ENCODE assay signal across 8 cellular contexts in genomic region chr19:678791-679388, GRCh38. TPM values are rescaled to one million over a fixed set of nuclear protein-coding genes. Genes with fewer than 3 reads are reported as not detected.
DNase-seq lines count a peak whose midpoint lies in the region; ATAC-seq, FAIRE-seq and TF ChIP-seq lines count a peak whose summit lies in the region.

No MANE protein-coding gene starts in this region.

- H3K36me3 ChIP-seq in ACC112 (ENCODE audit: insufficient read depth, low read length) (no peaks in the 10 kb centered on the region), HUES48 (ENCODE audit: control insufficient read depth, insufficient read depth, low read length) (no peaks in the 10 kb centered on the region), GM12878 (ENCODE audit: control insufficient read depth in 2 of 2, insufficient read depth in 2 of 2, low read length in 1 of 2) (no peaks in the 10 kb centered on the region)

- no peak overlapping the region for H3K9ac ChIP-seq in HUES48 (ENCODE audit: low read depth, low read length)
- H3K9ac ChIP-seq in GM12878 (ENCODE audit: control insufficient read depth, insufficient read depth, low read length), result no peak overlapping the region

- peak overlapping the region; percentile 89 for H3K4me2 ChIP-seq in GM12878 (ENCODE audit: control insufficient read depth, insufficient read depth)

- TF ChIP-seq EP300 in GM12878 (IDR thresholded peaks at IDR 0.05; ENCODE audit: borderline replicate concordance in 1 of 2, control insufficient read depth in 1 of 2, low read depth in 2 of 2, low read length in 2 of 2), result no peak

- H3K9me3 ChIP-seq in HUES48 (ENCODE audit: control insufficient read depth, insufficient read depth, low read length) (no peaks in the 10 kb centered on the region), GM12878 (replicated peaks; ENCODE audit: control insufficient read depth, insufficient read depth, low read length) (no peaks in the 10 kb centered on the region)

- H3K4me1 ChIP-seq in ACC112 (ENCODE audit: control insufficient read depth, insufficient read depth, low read length, unreplicated experiment) (peaks cover 22% of the 10 kb centered on the region), HUES48 (ENCODE audit: control insufficient read depth, insufficient read depth, low read length) (peaks cover 5% of the 10 kb centered on the region; the same call in 1 of the 2 replicates), GM12878 (ENCODE audit: control insufficient read depth, insufficient read depth, low read length) (peaks cover 22% of the 10 kb centered on the region)

- BruUV-seq in GM12878 (replicated peaks; lab: Mats Ljungman, UMichigan), result no TSS peak

- H3K4me3 ChIP-seq in ACC112 (ENCODE audit: low read depth, low read length) (peak overlapping the region; percentile 86), HUES48 (ENCODE audit: low read depth, low read length) (peak overlapping the region; percentile 80; the same call in 1 of the 2 replicates), GM12878 (peak overlapping the region; percentile 78)

- RAD21 ChIA-PET in GM12878 (lab: Charles Lee; ENCODE audit: unreplicated experiment), result interaction anchor here (1.5 to 2.0 kb wide), 2 partner anchors 15 to 104 kb away, joined by 4 to 8 read pairs; partner anchors contain the start of gene RNF126

- peak overlapping the region; percentile 85 for H3K27ac Mint-ChIP-seq in mesothelial cell of epicardium

- intact Hi-C loops in GM12878 (cut with micrococcal nuclease; ENCODE audit: unreplicated experiment), result no loop called here

- POLR2A ChIA-PET in GM12878 (lab: Charles Lee), result interaction anchor here (0.8 to 1.9 kb wide), 3 partner anchors 9 to 166 kb away, joined by 3 to 5 read pairs (median 4); no protein-coding TSS in a partner anchor

- no peak; the same call in 1 of the 2 replicates for TF ChIP-seq POLR2A in GM12878 (IDR thresholded peaks at IDR 0.05; ENCODE audit: low read depth, low read length)
- no peak for TF ChIP-seq POLR2A in GM12891 (IDR thresholded peaks at IDR 0.05; ENCODE audit: low read depth, low read length)

- peaks cover 25% of the 10 kb centered on the region for H3K4me1 Mint-ChIP-seq in mesothelial cell of epicardium

- no peak for DNase-seq in GM12878 (ENCODE audit: low read depth, low spot score)
- no peak for DNase-seq in mesothelial cell of epicardium (ENCODE audit: low spot score in 2 of 2, unreplicated experiment in 2 of 2)
- DNase-seq in NCI-H1092 treated with DMSO at 0.1 percent for 48 hours (lab: John Stamatoyannopoulos, UW), result no peak
- no peak for DNase-seq in anterior cingulate cortex (lab: John Stamatoyannopoulos, UW)
- DNase-seq in stimulated activated naive CD4-positive, alpha-beta T cell (lab: John Stamatoyannopoulos, UW), result no peak
- no peak for DNase-seq in GM12891 (ENCODE audit: insufficient read length, low spot score)

- 96% methylated on average over 16 of the region's 16 CpGs for WGBS in GM12878 (ENCODE audit: insufficient coverage, insufficient replicate concordance, low lambda C conversion rate, missing lambda C conversion rate)

- H2AFZ ChIP-seq in ACC112 (ENCODE audit: low read length, unreplicated experiment), result no peak overlapping the region
- H2AFZ ChIP-seq in GM12878 (ENCODE audit: control insufficient read depth, low read depth, low read length), result no peak overlapping the region

- SMC1A ChIA-PET in GM12878 (lab: Charles Lee; ENCODE audit: uncharacterized antibody, unreplicated experiment), result interaction anchor here (0.8 to 1.4 kb wide), 2 partner anchors 44 to 55 kb away, joined by 3 to 5 read pairs; no protein-coding TSS in a partner anchor

- no peaks in the 10 kb centered on the region for H3K9me3 Mint-ChIP-seq in mesothelial cell of epicardium

- peak overlapping the region; percentile 69 for H3K4me3 Mint-ChIP-seq in mesothelial cell of epicardium

- H3K27me3 Mint-ChIP-seq in mesothelial cell of epicardium (ENCODE audit: low read depth), result no peaks in the 10 kb centered on the region

- FAIRE-seq in GM12878 (lab: Jason Lieb, UNC) (no peak), GM12891 (lab: Jason Lieb, UNC) (no peak)

- TF ChIP-seq CTCF in GM12878 (IDR thresholded peaks at IDR 0.05 in 2 of 3, conservative IDR thresholded peaks at IDR 0.05 in 1 of 3; ENCODE audit: control insufficient read depth in 2 of 3, extremely low read depth in 1 of 3, insufficient read depth in 1 of 3, low read depth in 3 of 3, low read length in 3 of 3) (no peak), mesothelial cell of epicardium (IDR thresholded peaks at IDR 0.05; ENCODE audit: unreplicated experiment) (no peak)

- H3K27me3 ChIP-seq in ACC112 (ENCODE audit: insufficient read depth, low read length) (no peaks in the 10 kb centered on the region), HUES48 (ENCODE audit: control insufficient read depth, insufficient read depth, low read length) (peaks cover 16% of the 10 kb centered on the region), GM12878 (replicated peaks in 1 of 2; ENCODE audit: control insufficient read depth in 2 of 2, insufficient read depth in 2 of 2, low read length in 1 of 2) (no peaks in the 10 kb centered on the region)

- H4K20me1 ChIP-seq in GM12878 (ENCODE audit: control insufficient read depth, insufficient read depth), result no peaks in the 10 kb centered on the region; the same call in 1 of the 2 replicates

- H3K79me2 ChIP-seq in ACC112 (ENCODE audit: control insufficient read depth, insufficient read depth, low read length, unreplicated experiment), result peaks cover 23% of the 10 kb centered on the region
- H3K79me2 ChIP-seq in GM12878 (ENCODE audit: control insufficient read depth, insufficient read depth, low read length), result no peaks in the 10 kb centered on the region

- no peak for TF ChIP-seq RAD21 in GM12878 (IDR thresholded peaks at IDR 0.05; ENCODE audit: insufficient read depth, low read depth, low read length)

- CTCF ChIA-PET in GM12878 (lab: Yijun Ruan, JAX), result interaction anchor here (1.0 to 1.3 kb wide), 4 partner anchors 10 to 58 kb away, joined by 3 to 4 read pairs (median 3); no protein-coding TSS in a partner anchor

- no peaks in the 10 kb centered on the region for H3K36me3 Mint-ChIP-seq in mesothelial cell of epicardium

- no peak for ATAC-seq in GM12878

- in situ Hi-C loops in GM12878 (cut with MboI), result no loop called here

- peak overlapping the region; percentile 87 for H3K27ac ChIP-seq in ACC112 (ENCODE audit: low read depth, low read length)
- H3K27ac ChIP-seq in HUES48 (ENCODE audit: low read depth, low read length), result no peak overlapping the region
- no peak overlapping the region for H3K27ac ChIP-seq in GM12878 (ENCODE audit: control insufficient read depth, insufficient read depth)

RNA-seq across cellular contexts. Expression of gene FSTL3, which starts 2.7 kb away (rescaled TPM):
- 67.2 and 78.8 TPM in 2 replicates for total RNA-seq in GM12878 (2013; cell fraction: nucleolus; rRNA removed)
- total RNA-seq in GM12878 (2014; rRNA removed) (10.2 and 10.3 TPM in 2 replicates), GM12878 (2014; rRNA removed; fragmentation: Illumina TruSeq; extraction: Trizol) (4.3 and 4.5 TPM in 2 replicates), GM12878 (2021) (10.9 and 12.0 TPM in 2 replicates), mesothelial cell of epicardium (64.1 to 65.5 TPM (median 64.6 TPM) in 3 replicates)
- polyA plus RNA-seq in GM12878 (2011; ENCODE audit: low read depth), result 9.1 TPM
- polyA plus RNA-seq in GM12878 (2011; rRNA removed) (8.4 and 13.5 TPM in 2 replicates), GM12878 (2014; fragmentation: Illumina TruSeq; extraction: Trizol) (2.4 and 2.7 TPM in 2 replicates), GM12878 (2014; fragmentation: Nextera tagmentation; extraction: Ambion mirVana) (under 1 TPM; 0.42 to 0.79 TPM), GM12878 (2014; rRNA removed) (10.5 and 12.5 TPM in 2 replicates), GM12878 (2016; fragmentation: Nextera tagmentation; extraction: Ambion mirVana) (1 to 10 TPM; 2.4 TPM)
- polyA plus RNA-seq in GM12878 (2011; cell fraction: cytosol; rRNA removed), result 22.5 and 39.1 TPM in 2 replicates
- 115 TPM in 2 replicates for polyA plus RNA-seq in GM12878 (2011; cell fraction: nucleus; rRNA removed)
- 9.7 and 30.0 TPM in 2 replicates for polyA plus RNA-seq in GM12878 (2012)
- 7.3 and 13.2 TPM in 2 replicates for polyA minus RNA-seq in GM12878 (2011; rRNA and poly(A)+ RNA removed)
- 11.7 and 12.8 TPM in 2 replicates for polyA minus RNA-seq in GM12878 (2011; cell fraction: cytosol; rRNA and poly(A)+ RNA removed)
- 5.9 and 12.5 TPM in 2 replicates for polyA minus RNA-seq in GM12878 (2011; cell fraction: nucleus; rRNA and poly(A)+ RNA removed)
- polyA plus RNA-seq in GM12891 (2012; ENCODE audit: low read depth, missing spikeins), result 20.8 TPM

RNA-seq across cellular contexts. Expression of gene RNF126, which starts 15.9 kb away (rescaled TPM):
- 45.4 and 54.1 TPM in 2 replicates for total RNA-seq in GM12878 (2013; cell fraction: nucleolus; rRNA removed)
- total RNA-seq in GM12878 (2014; rRNA removed), result 81.3 and 100 TPM in 2 replicates
- 13.5 and 19.2 TPM in 2 replicates for total RNA-seq in GM12878 (2014; rRNA removed; fragmentation: Illumina TruSeq; extraction: Trizol)
- total RNA-seq in GM12878 (2021), result 78.3 and 90.2 TPM in 2 replicates
- polyA plus RNA-seq in GM12878 (2011; ENCODE audit: low read depth), result 7.8 TPM
- 4.5 and 8.9 TPM in 2 replicates for polyA plus RNA-seq in GM12878 (2011; rRNA removed)
- 22.0 and 33.7 TPM in 2 replicates for polyA plus RNA-seq in GM12878 (2011; cell fraction: cytosol; rRNA removed)
- polyA plus RNA-seq in GM12878 (2011; cell fraction: nucleus; rRNA removed), result 59.1 and 84.4 TPM in 2 replicates
- polyA plus RNA-seq in GM12878 (2012), result 46.6 and 57.2 TPM in 2 replicates
- polyA plus RNA-seq in GM12878 (2014; fragmentation: Illumina TruSeq; extraction: Trizol), result 0.90 and 5.2 TPM in 2 replicates
- under 1 TPM; 0.45 to 0.73 TPM for polyA plus RNA-seq in GM12878 (2014; fragmentation: Nextera tagmentation; extraction: Ambion mirVana)
- polyA plus RNA-seq in GM12878 (2014; rRNA removed), result 84.2 and 98.4 TPM in 2 replicates
- polyA plus RNA-seq in GM12878 (2016; fragmentation: Nextera tagmentation; extraction: Ambion mirVana), result 10 to 100 TPM; 81.9 to 85.7 TPM
- polyA minus RNA-seq in GM12878 (2011; rRNA and poly(A)+ RNA removed), result 6.1 and 15.7 TPM in 2 replicates
- polyA minus RNA-seq in GM12878 (2011; cell fraction: cytosol; rRNA and poly(A)+ RNA removed), result 15.3 and 15.5 TPM in 2 replicates
- 20.7 and 35.5 TPM in 2 replicates for polyA minus RNA-seq in GM12878 (2011; cell fraction: nucleus; rRNA and poly(A)+ RNA removed)
- total RNA-seq in mesothelial cell of epicardium, result 41.6 to 47.3 TPM (median 47.1 TPM) in 3 replicates
- polyA plus RNA-seq in GM12891 (2012; ENCODE audit: low read depth, missing spikeins), result 45.1 TPM

RNA-seq across cellular contexts. Expression of gene PRSS57, which starts 16.4 kb away (rescaled TPM):
- not detected in 2 replicates for total RNA-seq in GM12878 (2013; cell fraction: nucleolus; rRNA removed)
- not detected in 2 replicates for total RNA-seq in GM12878 (2014; rRNA removed)
- not detected in 2 replicates for total RNA-seq in GM12878 (2014; rRNA removed; fragmentation: Illumina TruSeq; extraction: Trizol)
- not detected in 2 replicates for total RNA-seq in GM12878 (2021)
- polyA plus RNA-seq in GM12878 (2011; ENCODE audit: low read depth), result not detected
- not detected in 2 replicates for polyA plus RNA-seq in GM12878 (2011; rRNA removed)
- 0.04 TPM in 1 of 2 replicates, not detected in the other for polyA plus RNA-seq in GM12878 (2011; cell fraction: cytosol; rRNA removed)
- polyA plus RNA-seq in GM12878 (2011; cell fraction: nucleus; rRNA removed), result not detected in 2 replicates
- not detected in 2 replicates for polyA plus RNA-seq in GM12878 (2012)
- polyA plus RNA-seq in GM12878 (2014; fragmentation: Illumina TruSeq; extraction: Trizol), result not detected in 2 replicates
- polyA plus RNA-seq in GM12878 (2014; fragmentation: Nextera tagmentation; extraction: Ambion mirVana), result not detected
- not detected in 2 replicates for polyA plus RNA-seq in GM12878 (2014; rRNA removed)
- polyA plus RNA-seq in GM12878 (2016; fragmentation: Nextera tagmentation; extraction: Ambion mirVana), result not detected
- not detected in 2 replicates for polyA minus RNA-seq in GM12878 (2011; rRNA and poly(A)+ RNA removed)
- not detected in 2 replicates for polyA minus RNA-seq in GM12878 (2011; cell fraction: cytosol; rRNA and poly(A)+ RNA removed)
- not detected in 2 replicates for polyA minus RNA-seq in GM12878 (2011; cell fraction: nucleus; rRNA and poly(A)+ RNA removed)
- total RNA-seq in mesothelial cell of epicardium, result not detected in 3 replicates
- polyA plus RNA-seq in GM12891 (2012; ENCODE audit: low read depth, missing spikeins), result not detected

RNA-seq across cellular contexts. Expression of gene PALM, which starts 29.8 kb away (rescaled TPM):
- total RNA-seq in GM12878 (2013; cell fraction: nucleolus; rRNA removed), result 1.4 and 6.2 TPM in 2 replicates
- 0.38 and 0.62 TPM in 2 replicates for total RNA-seq in GM12878 (2014; rRNA removed)
- total RNA-seq in GM12878 (2014; rRNA removed; fragmentation: Illumina TruSeq; extraction: Trizol), result 0.14 and 0.18 TPM in 2 replicates
- 0.37 and 0.95 TPM in 2 replicates for total RNA-seq in GM12878 (2021)
- polyA plus RNA-seq in GM12878 (2011; ENCODE audit: low read depth), result 0.72 TPM
- 0.24 and 0.60 TPM in 2 replicates for polyA plus RNA-seq in GM12878 (2011; rRNA removed)
- polyA plus RNA-seq in GM12878 (2011; cell fraction: cytosol; rRNA removed), result 0.88 and 1.2 TPM in 2 replicates
- 2.0 and 2.4 TPM in 2 replicates for polyA plus RNA-seq in GM12878 (2011; cell fraction: nucleus; rRNA removed)
- 0.53 and 0.58 TPM in 2 replicates for polyA plus RNA-seq in GM12878 (2012)
- 0.13 TPM in 1 of 2 replicates, not detected in the other for polyA plus RNA-seq in GM12878 (2014; fragmentation: Illumina TruSeq; extraction: Trizol)
- not detected for polyA plus RNA-seq in GM12878 (2014; fragmentation: Nextera tagmentation; extraction: Ambion mirVana)
- polyA plus RNA-seq in GM12878 (2014; rRNA removed), result 0.16 and 0.28 TPM in 2 replicates
- under 1 TPM; 0.09 to 0.16 TPM for polyA plus RNA-seq in GM12878 (2016; fragmentation: Nextera tagmentation; extraction: Ambion mirVana)
- polyA minus RNA-seq in GM12878 (2011; rRNA and poly(A)+ RNA removed), result 0.44 and 0.52 TPM in 2 replicates
- 0.67 and 1.0 TPM in 2 replicates for polyA minus RNA-seq in GM12878 (2011; cell fraction: cytosol; rRNA and poly(A)+ RNA removed)
- polyA minus RNA-seq in GM12878 (2011; cell fraction: nucleus; rRNA and poly(A)+ RNA removed), result 0.60 and 0.67 TPM in 2 replicates
- 80.5 to 87.1 TPM (median 86.9 TPM) in 3 replicates for total RNA-seq in mesothelial cell of epicardium
- 0.73 TPM for polyA plus RNA-seq in GM12891 (2012; ENCODE audit: low read depth, missing spikeins)

RNA-seq across cellular contexts. Expression of gene FGF22, which starts 39.2 kb away (rescaled TPM):
- total RNA-seq in GM12878 (2013; cell fraction: nucleolus; rRNA removed), result not detected in 2 replicates
- not detected in 2 replicates for total RNA-seq in GM12878 (2014; rRNA removed)
- total RNA-seq in GM12878 (2014; rRNA removed; fragmentation: Illumina TruSeq; extraction: Trizol), result not detected in 2 replicates
- not detected in 2 replicates for total RNA-seq in GM12878 (2021)
- polyA plus RNA-seq in GM12878 (2011; ENCODE audit: low read depth), result not detected
- not detected in 2 replicates for polyA plus RNA-seq in GM12878 (2011; rRNA removed)
- polyA plus RNA-seq in GM12878 (2011; cell fraction: cytosol; rRNA removed), result 0.03 TPM in 1 of 2 replicates, not detected in the other
- polyA plus RNA-seq in GM12878 (2011; cell fraction: nucleus; rRNA removed), result not detected in 2 replicates
- polyA plus RNA-seq in GM12878 (2012), result 0.24 TPM in 1 of 2 replicates, not detected in the other
- not detected in 2 replicates for polyA plus RNA-seq in GM12878 (2014; fragmentation: Illumina TruSeq; extraction: Trizol)
- polyA plus RNA-seq in GM12878 (2014; fragmentation: Nextera tagmentation; extraction: Ambion mirVana), result not detected
- polyA plus RNA-seq in GM12878 (2014; rRNA removed), result 0.05 and 0.13 TPM in 2 replicates
- not detected for polyA plus RNA-seq in GM12878 (2016; fragmentation: Nextera tagmentation; extraction: Ambion mirVana)
- not detected in 2 replicates for polyA minus RNA-seq in GM12878 (2011; rRNA and poly(A)+ RNA removed)
- polyA minus RNA-seq in GM12878 (2011; cell fraction: cytosol; rRNA and poly(A)+ RNA removed), result not detected in 2 replicates
- not detected in 2 replicates for polyA minus RNA-seq in GM12878 (2011; cell fraction: nucleus; rRNA and poly(A)+ RNA removed)
- total RNA-seq in mesothelial cell of epicardium, result 0.25 to 0.38 TPM in 2 of 3 replicates, not detected in the other
- polyA plus RNA-seq in GM12891 (2012; ENCODE audit: low read depth, missing spikeins), result 0.09 TPM
